16 cellular contexts compared by ENCODE assay signal in genomic region chr9:16445141-16445920, GRCh38.
DNase-seq lines count a peak whose midpoint lies in the region; ATAC-seq lines count a peak whose summit lies in the region.
"Had no signal": no experiment of that assay in that cellular context is flagged by ENCODE, and none has a peak within 500 bp of the region (broad histone marks: within the 10 kb centered on the region; RNA-seq: fewer than 3 reads in every experiment).

No MANE protein-coding gene starts in this region.

- ATAC-seq in activated T-helper 17 cell treated with anti-CD3 and anti-CD28 coated beads, Interleukin-2, amount 50 U/mL, for 72 hours (replicated peaks) = no peak
- ATAC-seq: left colon had no signal

- DNase-seq in DMS53 (lab: John Stamatoyannopoulos, UW) (peak; percentile 38), DMS53 treated with DMSO at 0.1 percent for 48 hours (lab: John Stamatoyannopoulos, UW; ENCODE audit: unreplicated experiment) (no peak), NCI-H748 treated with DMSO at 0.1 percent for 48 hours (lab: John Stamatoyannopoulos, UW) (peak; percentile 86), fibroblast of peridontal ligament (ENCODE audit: extremely low read depth) (peak; percentile 27), pons (ENCODE audit: low spot score) (peak; percentile 59), NOMO-1 treated with DMSO at 0.1 percent for 48 hours (lab: John Stamatoyannopoulos, UW; ENCODE audit: unreplicated experiment) (no peak), glomerular visceral epithelial cell (ENCODE audit: extremely low spot score) (no peak)
- DNase-seq: activated CD4-positive, alpha-beta T cell treated with anti-CD3 and anti-CD28 coated beads, Interleukin-2, amount 10 ng/mL, durations not matched to agents 7 days and 5 days; activated T-cell treated with anti-CD3 and anti-CD28 coated beads for 4 hours; hippocampal formation; left colon; NCI-H2081 treated with DMSO at 0.1 percent for 48 hours; SIG-M5; T1000 had no signal

- H3K27me3 Mint-ChIP-seq in activated T-helper 17 cell treated with anti-CD3 and anti-CD28 coated beads, Interleukin-2, amount 50 U/mL, for 72 hours = no peaks in the 10 kb centered on the region
- H3K27me3 Mint-ChIP-seq: activated CD4-positive, alpha-beta T cell treated with anti-CD3 and anti-CD28 coated beads, Interleukin-2, amount 10 ng/mL, durations not matched to agents 7 days and 5 days had no signal

- H3K4me3 Mint-ChIP-seq in activated T-helper 17 cell treated with anti-CD3 and anti-CD28 coated beads, Interleukin-2, amount 50 U/mL, for 72 hours = no peak overlapping the region
- H3K4me3 Mint-ChIP-seq: activated CD4-positive, alpha-beta T cell treated with anti-CD3 and anti-CD28 coated beads, Interleukin-2, amount 10 ng/mL, durations not matched to agents 7 days and 5 days; activated naive CD8-positive, alpha-beta T cell had no signal

- H3K9me3 Mint-ChIP-seq in activated T-helper 17 cell treated with anti-CD3 and anti-CD28 coated beads, Interleukin-2, amount 50 U/mL, for 72 hours = peaks cover 4% of the 10 kb centered on the region
- H3K9me3 Mint-ChIP-seq: activated CD4-positive, alpha-beta T cell treated with anti-CD3 and anti-CD28 coated beads, Interleukin-2, amount 10 ng/mL, durations not matched to agents 7 days and 5 days had no signal

- no peak overlapping the region for H3K27ac Mint-ChIP-seq in activated T-helper 17 cell treated with anti-CD3 and anti-CD28 coated beads, Interleukin-2, amount 50 U/mL, for 72 hours
- H3K27ac Mint-ChIP-seq: activated CD4-positive, alpha-beta T cell treated with anti-CD3 and anti-CD28 coated beads, Interleukin-2, amount 10 ng/mL, durations not matched to agents 7 days and 5 days; activated naive CD8-positive, alpha-beta T cell had no signal

- no peaks in the 10 kb centered on the region for H3K36me3 Mint-ChIP-seq in activated T-helper 17 cell treated with anti-CD3 and anti-CD28 coated beads, Interleukin-2, amount 50 U/mL, for 72 hours (ENCODE audit: low read depth)
- H3K36me3 Mint-ChIP-seq: activated naive CD8-positive, alpha-beta T cell had no signal

- H3K4me1 Mint-ChIP-seq in activated T-helper 17 cell treated with anti-CD3 and anti-CD28 coated beads, Interleukin-2, amount 50 U/mL, for 72 hours = no peaks in the 10 kb centered on the region
- H3K4me1 Mint-ChIP-seq: activated CD4-positive, alpha-beta T cell treated with anti-CD3 and anti-CD28 coated beads, Interleukin-2, amount 10 ng/mL, durations not matched to agents 7 days and 5 days had no signal

Comparison
In these comparisons a context has a peak if more than half of its experiments do, and no peak if none do; other contexts are left out.
1. DNase-seq: peak in DMS53 (single experiment), NCI-H748 treated with DMSO at 0.1 percent for 48 hours (single experiment), fibroblast of peridontal ligament (single experiment) and pons (single experiment); none in DMS53 treated with DMSO at 0.1 percent for 48 hours (single experiment), NOMO-1 treated with DMSO at 0.1 percent for 48 hours (single experiment) and glomerular visceral epithelial cell (single experiment).